8 cellular contexts compared by ENCODE assay signal in the genomic region with DNA sequence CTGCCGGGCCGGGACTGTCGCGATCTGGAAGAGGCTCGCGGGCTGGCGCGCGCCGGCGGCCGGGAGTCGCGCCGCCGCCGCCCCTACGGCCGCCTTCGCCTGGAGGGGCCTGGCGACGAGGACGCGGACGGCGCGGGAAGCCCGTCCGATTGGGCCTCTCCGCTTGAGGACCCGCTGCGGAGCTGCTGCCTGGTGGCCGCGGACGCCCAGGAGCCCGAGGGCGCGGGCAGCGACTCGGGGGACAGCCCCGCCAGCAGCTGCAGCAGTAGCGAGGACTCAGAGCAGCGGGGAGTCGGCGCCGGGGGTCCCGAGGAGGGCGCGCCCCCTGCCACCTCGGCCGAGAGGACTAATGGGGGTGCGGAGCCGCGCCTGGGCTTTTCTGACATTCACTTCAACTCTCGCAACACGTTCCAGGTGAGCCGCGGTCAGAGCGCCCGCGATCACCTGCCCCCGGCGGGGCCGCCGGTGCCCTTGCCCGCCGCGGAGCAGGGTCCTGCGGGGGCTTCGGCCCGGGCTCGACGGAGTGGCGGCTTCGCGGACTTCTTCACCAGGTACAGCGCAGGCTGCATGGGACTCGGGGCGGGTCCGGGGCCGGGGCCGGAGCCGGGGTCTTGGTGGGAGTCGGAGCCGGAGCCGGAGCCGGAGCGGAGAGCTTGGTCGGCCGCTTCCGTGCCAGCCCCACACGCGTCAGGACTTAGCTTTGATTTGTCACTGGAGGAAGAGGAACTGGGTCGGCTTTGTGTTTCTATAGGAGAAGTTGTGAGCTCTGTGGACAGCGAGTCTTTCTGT. TPM values are rescaled to one million over a fixed set of nuclear protein-coding genes. Genes with fewer than 3 reads are reported as not detected.
DNase-seq lines count a peak whose midpoint lies in the region; ATAC-seq and TF ChIP-seq lines count a peak whose summit lies in the region.

No MANE protein-coding gene starts in this region.

- no peaks in the 10 kb centered on the region for H3K36me3 ChIP-seq in right atrium auricular region

- peak overlapping the region; percentile 69 to 78 for H3K4me3 ChIP-seq in right atrium auricular region

- H3K27me3 ChIP-seq in right atrium auricular region = no peaks in the 10 kb centered on the region

- peak overlapping the region; percentile 90 to 96 for H3K27ac ChIP-seq in right atrium auricular region

- DNase-seq in DMS114 treated with DMSO at 0.1 percent for 48 hours (lab: John Stamatoyannopoulos, UW; ENCODE audit: unreplicated experiment) (peak; percentile 69), OCI-M1 (lab: John Stamatoyannopoulos, UW) (peak; percentile 87), amygdala (lab: John Stamatoyannopoulos, UW) (peak in 45 of 56 donors; percentile 3 to 68 (median 32)), right atrium auricular region (ENCODE audit: low spot score) (peak; percentile 68), pons (ENCODE audit: low spot score) (peak; percentile 78), KG1 (lab: John Stamatoyannopoulos, UW) (no peak)

- no peaks in the 10 kb centered on the region for H3K9me3 ChIP-seq in right atrium auricular region

- TF ChIP-seq CTCF in right atrium auricular region (IDR thresholded peaks at IDR 0.05) = no peak

- peak; percentile 43 for ATAC-seq in GM19463 (IDR thresholded peaks at IDR 0.05; ENCODE audit: unreplicated experiment)
- peak; percentile 57 for ATAC-seq in HG03460 (IDR thresholded peaks at IDR 0.05; ENCODE audit: unreplicated experiment)

- H3K4me1 ChIP-seq in right atrium auricular region = peaks cover 0 to 19% of the 10 kb centered on the region in 2 donors

RNA-seq across cellular contexts. Expression of gene TBC1D12, which starts 0.9 kb away (rescaled TPM):
- total RNA-seq in right atrium auricular region = 1 to 10 TPM; 5.2 to 8.4 TPM

RNA-seq across cellular contexts. Expression of gene NOC3L, which starts 40.5 kb away (rescaled TPM):
- 1 to 10 TPM; 6.0 to 7.9 TPM for total RNA-seq in right atrium auricular region
